Comparison of ENCODE assay signal across 8 cellular contexts in the genomic region with DNA sequence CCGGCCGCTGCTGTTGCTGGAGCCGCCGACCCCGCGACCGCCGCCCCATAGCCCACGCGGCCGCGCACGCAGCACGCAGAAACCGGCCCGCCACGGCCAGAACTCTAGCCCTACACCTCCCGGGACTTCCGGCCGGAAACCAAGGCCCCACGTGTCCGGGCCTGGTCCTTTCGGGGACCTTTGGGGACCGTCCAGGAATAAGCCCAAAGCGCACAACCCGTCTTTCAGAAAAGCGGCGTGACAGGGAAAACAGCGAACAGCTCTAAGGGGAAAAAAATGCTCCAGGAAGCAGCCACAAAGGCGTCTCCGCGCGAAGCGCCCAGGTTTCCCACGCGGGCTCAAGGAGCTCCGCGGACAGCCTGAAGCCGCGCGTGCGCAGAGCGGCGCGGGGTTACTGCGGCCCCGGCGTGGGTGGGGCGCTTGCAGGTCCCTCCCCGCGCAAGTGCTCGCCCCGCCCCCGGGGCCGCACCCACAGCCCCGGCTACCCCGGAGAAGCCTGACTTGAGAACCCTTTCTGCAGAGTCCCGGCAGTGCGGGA. TPM values are rescaled to one million over a fixed set of nuclear protein-coding genes. Genes with fewer than 3 reads are reported as not detected.
DNase-seq lines count a peak whose midpoint lies in the region; ATAC-seq and TF ChIP-seq lines count a peak whose summit lies in the region.

A gene (minus strand): TSS at position 114 of the 538 bp plus-strand sequence. CDS start 65 bp downstream, at position 49.
A gene with protein sequence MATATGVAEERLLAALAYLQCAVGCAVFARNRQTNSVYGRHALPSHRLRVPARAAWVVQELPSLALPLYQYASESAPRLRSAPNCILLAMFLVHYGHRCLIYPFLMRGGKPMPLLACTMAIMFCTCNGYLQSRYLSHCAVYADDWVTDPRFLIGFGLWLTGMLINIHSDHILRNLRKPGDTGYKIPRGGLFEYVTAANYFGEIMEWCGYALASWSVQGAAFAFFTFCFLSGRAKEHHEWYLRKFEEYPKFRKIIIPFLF (plus strand): TSS at position 510 of the 538 bp plus-strand sequence. CDS start 137 bp downstream, outside the sequence.

- WGBS in esophagus, 2 donors: 0 to 1% methylated on average over 55 to 59 of the region's 59 CpGs

- peak within 1 kb of the TSS; percentile 65 for H3K9ac ChIP-seq in muscle layer of colon (ENCODE audit: low read length)

- no peaks in the 10 kb centered on the region for H3K27me3 Mint-ChIP-seq in activated T-cell treated with anti-CD3 and anti-CD28 coated beads, Interleukin-2, amount 50 U/mL, for 24 hours

- H3K27ac Mint-ChIP-seq in activated T-cell treated with anti-CD3 and anti-CD28 coated beads, Interleukin-2, amount 50 U/mL, for 24 hours: peak within 1 kb of the TSS; percentile 99

- H3K4me1 ChIP-seq in esophagus (ENCODE audit: control insufficient read depth in 2 of 2, insufficient read depth in 2 of 2, low read length in 1 of 2): peaks cover 4 to 14% of the 10 kb centered on the region in 2 donors
- peaks cover 36% of the 10 kb centered on the region for H3K4me1 ChIP-seq in muscle layer of colon (ENCODE audit: insufficient read depth, low read length)

- H3K9me3 ChIP-seq in esophagus (ENCODE audit: control insufficient read depth in 2 of 2, insufficient read depth in 1 of 2, low read depth in 1 of 2, low read length in 1 of 2) (no peaks in the 10 kb centered on the region), muscle layer of colon (ENCODE audit: low read length) (no peaks in the 10 kb centered on the region)

- peak; percentile 87 for ATAC-seq in GM21737 (IDR thresholded peaks at IDR 0.05; ENCODE audit: unreplicated experiment)

- H3K27ac ChIP-seq in esophagus (ENCODE audit: low read depth in 2 of 2, low read length in 1 of 2): peak within 1 kb of the TSS; percentile 92 to 93
- peak within 1 kb of the TSS; percentile 45 for H3K27ac ChIP-seq in muscle layer of colon (ENCODE audit: low read depth, low read length)

- H3K9me3 Mint-ChIP-seq in activated T-cell treated with anti-CD3 and anti-CD28 coated beads, Interleukin-2, amount 50 U/mL, for 24 hours: no peaks in the 10 kb centered on the region

- peaks cover 60% of the 10 kb centered on the region for H3K36me3 Mint-ChIP-seq in activated T-cell treated with anti-CD3 and anti-CD28 coated beads, Interleukin-2, amount 50 U/mL, for 24 hours (ENCODE audit: low read depth)

- no peaks in the 10 kb centered on the region for H3K27me3 ChIP-seq in esophagus (ENCODE audit: control insufficient read depth in 1 of 2, insufficient read depth in 2 of 2, low read length in 2 of 2)
- H3K27me3 ChIP-seq in muscle layer of colon (ENCODE audit: control insufficient read depth in 1 of 2, insufficient read depth in 2 of 2, low read length in 2 of 2): no peaks in the 10 kb centered on the region

- DNase-seq in DMS53 treated with DMSO at 0.1 percent for 48 hours (lab: John Stamatoyannopoulos, UW; ENCODE audit: unreplicated experiment) (peak; percentile 88), KG1 (lab: John Stamatoyannopoulos, UW) (peak; percentile 83)
- peak; percentile 98 for DNase-seq in activated T-cell treated with anti-CD3 and anti-CD28 coated beads, Interleukin-2, amount 50 U/mL, for 24 hours
- DNase-seq in stimulated activated CD8-positive, alpha-beta memory T cell treated with anti-CD3 and anti-CD28 coated beads, Interleukin-7, amount 100 ng/mL, for 1 hour (ENCODE audit: low read depth in 2 of 2): peak; percentile 81 to 86

- peak within 1 kb of the TSS; percentile 99 for H3K4me3 Mint-ChIP-seq in activated T-cell treated with anti-CD3 and anti-CD28 coated beads, Interleukin-2, amount 50 U/mL, for 24 hours

- H3K36me3 ChIP-seq in esophagus (ENCODE audit: control insufficient read depth in 2 of 2, insufficient read depth in 2 of 2, low read length in 1 of 2) (peaks cover 0 to 4% of the 10 kb centered on the region in 2 donors), muscle layer of colon (ENCODE audit: insufficient read depth, low read length) (peaks cover 18% of the 10 kb centered on the region)

- H3K4me1 Mint-ChIP-seq in activated T-cell treated with anti-CD3 and anti-CD28 coated beads, Interleukin-2, amount 50 U/mL, for 24 hours (ENCODE audit: low read depth): peaks cover 39% of the 10 kb centered on the region

- H3K4me3 ChIP-seq in esophagus (ENCODE audit: low read depth in 1 of 2, low read length in 2 of 2): peak within 1 kb of the TSS; percentile 81 to 96
- H3K4me3 ChIP-seq in muscle layer of colon (ENCODE audit: low read depth in 1 of 2, low read length in 2 of 2): peak within 1 kb of the TSS; percentile 75 to 81

TF ChIP-seq in PFSK-1, 5 proteins besides CTCF, POLR2A, EP300 and RAD21:
- TF ChIP-seq FOXP2 (optimal IDR thresholded peaks at IDR 0.05; ENCODE audit: borderline replicate concordance, extremely low read depth, extremely low read length, insufficient read depth) (peak; percentile 62), POLR2AphosphoS5 (IDR thresholded peaks at IDR 0.05; ENCODE audit: low read depth, low read length) (peak; percentile 63; the same call in 1 of the 2 replicates), SIN3A (IDR thresholded peaks at IDR 0.05; ENCODE audit: borderline replicate concordance, insufficient read depth, low read length) (0 out of 2 replicates have a peak, but pooled peaks have one; percentile 51), TAF1 (IDR thresholded peaks at IDR 0.05; ENCODE audit: borderline replicate concordance, insufficient read depth, low read length) (peak; percentile 75)
- TF ChIP-seq, protein P1, sequence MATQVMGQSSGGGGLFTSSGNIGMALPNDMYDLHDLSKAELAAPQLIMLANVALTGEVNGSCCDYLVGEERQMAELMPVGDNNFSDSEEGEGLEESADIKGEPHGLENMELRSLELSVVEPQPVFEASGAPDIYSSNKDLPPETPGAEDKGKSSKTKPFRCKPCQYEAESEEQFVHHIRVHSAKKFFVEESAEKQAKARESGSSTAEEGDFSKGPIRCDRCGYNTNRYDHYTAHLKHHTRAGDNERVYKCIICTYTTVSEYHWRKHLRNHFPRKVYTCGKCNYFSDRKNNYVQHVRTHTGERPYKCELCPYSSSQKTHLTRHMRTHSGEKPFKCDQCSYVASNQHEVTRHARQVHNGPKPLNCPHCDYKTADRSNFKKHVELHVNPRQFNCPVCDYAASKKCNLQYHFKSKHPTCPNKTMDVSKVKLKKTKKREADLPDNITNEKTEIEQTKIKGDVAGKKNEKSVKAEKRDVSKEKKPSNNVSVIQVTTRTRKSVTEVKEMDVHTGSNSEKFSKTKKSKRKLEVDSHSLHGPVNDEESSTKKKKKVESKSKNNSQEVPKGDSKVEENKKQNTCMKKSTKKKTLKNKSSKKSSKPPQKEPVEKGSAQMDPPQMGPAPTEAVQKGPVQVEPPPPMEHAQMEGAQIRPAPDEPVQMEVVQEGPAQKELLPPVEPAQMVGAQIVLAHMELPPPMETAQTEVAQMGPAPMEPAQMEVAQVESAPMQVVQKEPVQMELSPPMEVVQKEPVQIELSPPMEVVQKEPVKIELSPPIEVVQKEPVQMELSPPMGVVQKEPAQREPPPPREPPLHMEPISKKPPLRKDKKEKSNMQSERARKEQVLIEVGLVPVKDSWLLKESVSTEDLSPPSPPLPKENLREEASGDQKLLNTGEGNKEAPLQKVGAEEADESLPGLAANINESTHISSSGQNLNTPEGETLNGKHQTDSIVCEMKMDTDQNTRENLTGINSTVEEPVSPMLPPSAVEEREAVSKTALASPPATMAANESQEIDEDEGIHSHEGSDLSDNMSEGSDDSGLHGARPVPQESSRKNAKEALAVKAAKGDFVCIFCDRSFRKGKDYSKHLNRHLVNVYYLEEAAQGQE (IDR thresholded peaks at IDR 0.05; ENCODE audit: insufficient read depth in 1 of 2, low read depth in 2 of 2, low read length in 2 of 2): no peak; a peak in 1 of 4 replicates

RNA-seq across cellular contexts. Expression of the first gene that starts in this region (rescaled TPM):
- polyA plus RNA-seq in PFSK-1 (2012; ENCODE audit: insufficient read length, low read depth): 92.7 TPM
- polyA plus RNA-seq in esophagus: 10 to 100 TPM; 24.5 to 44.4 TPM

RNA-seq across cellular contexts. Expression of the second gene that starts in this region (rescaled TPM):
- 13.6 TPM for polyA plus RNA-seq in PFSK-1 (2012; ENCODE audit: insufficient read length, low read depth)
- 10 to 100 TPM in 1 of 2 donors, 1 to 10 TPM in 1; 8.5 to 25.6 TPM for polyA plus RNA-seq in esophagus

Comparison
In these comparisons a context has a peak if more than half of its experiments do, and no peak if none do; other contexts are left out.
1. Peak in every context shown above with its lines: DNase-seq, ATAC-seq, H3K4me3 ChIP-seq and H3K27ac ChIP-seq.